6 cellular contexts compared by ENCODE assay signal in genomic region chr1:232292246-232292645, GRCh38.
"Had no signal": no experiment of that assay in that cellular context is flagged by ENCODE, and none has a peak within 500 bp of the region (broad histone marks: within the 10 kb centered on the region; RNA-seq: fewer than 3 reads in every experiment).

No MANE protein-coding gene starts in this region.

- ATAC-seq: activated CD4-positive, CD25-positive, alpha-beta regulatory T cell treated with anti-CD3 and anti-CD28 coated beads, Interleukin-2, amount 50 U/mL, for 24 hours had no signal

- DNase-seq: activated naive CD4-positive, alpha-beta T cell treated with anti-CD3 and anti-CD28 coated beads, Interleukin-2, amount 50 U/mL, for 16 hours; brain microvascular endothelial cell; cerebellar nuclear complex; endodermal cell; stimulated activated naive CD4-positive, alpha-beta T cell treated with Interleukin-2 at 50 U/mL for 16 hours had no signal

- H3K27me3 ChIP-seq: brain microvascular endothelial cell had no signal

- H3K27ac ChIP-seq: brain microvascular endothelial cell had no signal

- H3K36me3 ChIP-seq: brain microvascular endothelial cell had no signal
